In the genomic region with DNA sequence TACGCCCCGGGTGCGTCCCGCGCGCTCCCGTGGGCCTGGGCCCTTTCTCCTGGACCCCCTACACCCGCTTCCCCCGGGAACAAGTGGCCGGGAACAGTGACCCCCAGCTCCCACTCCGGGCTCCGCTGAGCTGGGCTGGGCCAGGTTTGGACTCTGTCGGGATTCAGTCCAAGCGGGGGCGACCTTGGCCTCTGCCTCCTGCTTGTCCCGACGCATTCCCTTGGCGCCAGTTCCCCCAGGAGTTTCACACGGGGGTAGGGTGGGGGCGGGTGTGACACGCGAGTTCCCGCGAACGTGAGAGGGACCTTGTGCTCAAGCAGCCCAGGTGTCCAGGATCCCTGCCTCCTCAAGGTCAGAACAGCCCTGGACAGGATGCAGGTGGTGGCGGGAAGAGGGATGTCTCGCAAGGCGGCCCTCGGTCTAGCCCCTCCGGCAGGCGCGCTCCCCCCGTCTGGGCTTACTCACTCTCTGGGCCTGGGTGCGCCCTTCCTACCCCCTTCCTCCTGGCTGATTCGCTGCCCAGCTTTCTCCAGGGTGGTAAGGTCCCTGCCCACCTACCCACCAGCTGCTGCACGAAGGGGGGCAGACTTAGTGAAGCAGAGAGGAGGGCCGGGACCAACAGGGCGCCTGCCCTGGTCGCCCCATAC, we compare ENCODE assay signal across 8 cellular contexts. TPM values are rescaled to one million over a fixed set of nuclear protein-coding genes. Genes with fewer than 3 reads are reported as not detected.
DNase-seq lines count a peak whose midpoint lies in the region; ATAC-seq and TF ChIP-seq lines count a peak whose summit lies in the region.

No MANE protein-coding gene starts in this region.

- H3K4me1 Mint-ChIP-seq in nephron = peaks cover 9% of the 10 kb centered on the region

- no peaks in the 10 kb centered on the region for H3K9me3 Mint-ChIP-seq in nephron

- peaks cover 24% of the 10 kb centered on the region for H3K27me3 Mint-ChIP-seq in nephron (ENCODE audit: low read depth)

- H3K9me3 ChIP-seq in NT2/D1 (ENCODE audit: insufficient read depth, low read length) = no peaks in the 10 kb centered on the region

- no peaks in the 10 kb centered on the region for H3K27me3 ChIP-seq in NT2/D1 (ENCODE audit: insufficient read depth, insufficient read length)
- peaks cover 53% of the 10 kb centered on the region for H3K27me3 ChIP-seq in foreskin keratinocyte

- TF ChIP-seq CTCF in epithelial cell of esophagus (IDR thresholded peaks at IDR 0.05; ENCODE audit: insufficient read depth, low read depth, low read length, missing control alignments) (no peak), nephron (IDR thresholded peaks at IDR 0.05; ENCODE audit: unreplicated experiment in 3 of 3) (no peak), foreskin keratinocyte (conservative IDR thresholded peaks at IDR 0.05) (no peak)

- H3K4me3 ChIP-seq in NT2/D1 (ENCODE audit: insufficient read length, low read depth) (peak overlapping the region; percentile 61), epithelial cell of esophagus (ENCODE audit: low read length) (peak overlapping the region; percentile 46)

- peak overlapping the region; percentile 85 for H3K9ac ChIP-seq in NT2/D1 (ENCODE audit: insufficient read length, low read depth)

- H3K4me1 ChIP-seq in NT2/D1 (ENCODE audit: insufficient read depth, insufficient read length) (peaks cover 30% of the 10 kb centered on the region), foreskin keratinocyte (no peaks in the 10 kb centered on the region)

- no peak for ATAC-seq in foreskin keratinocyte
- no peak for ATAC-seq in HG03571 (IDR thresholded peaks at IDR 0.05; ENCODE audit: unreplicated experiment)

- H3K27ac ChIP-seq in foreskin keratinocyte = no peak overlapping the region

- no peaks in the 10 kb centered on the region for H3K36me3 Mint-ChIP-seq in nephron (ENCODE audit: low read depth)

- DNase-seq in COLO668 (lab: John Stamatoyannopoulos, UW; ENCODE audit: unreplicated experiment) = peak; percentile 41
- DNase-seq in NT2/D1 (ENCODE audit: low read depth, low spot score) = no peak
- peak; percentile 62 for DNase-seq in epithelial cell of esophagus (ENCODE audit: low read depth)
- no peak for DNase-seq in cortex of kidney (lab: John Stamatoyannopoulos, UW)
- no peak for DNase-seq in foreskin keratinocyte
- no peak for DNase-seq in NCI-H446 treated with DMSO at 0.1 percent for 48 hours (lab: John Stamatoyannopoulos, UW)

- no peak overlapping the region for H3K27ac Mint-ChIP-seq in nephron

- H3K36me3 ChIP-seq in NT2/D1 (ENCODE audit: insufficient read depth, insufficient read length, low read length) = peaks cover 9% of the 10 kb centered on the region

- H3K4me3 Mint-ChIP-seq in nephron = peak overlapping the region; percentile 72 to 80 (median 78)

RNA-seq across cellular contexts. Expression of gene CRIP2, which starts 0.8 kb away (rescaled TPM):
- 2.2 TPM in 2 replicates for total RNA-seq in foreskin keratinocyte
- polyA plus RNA-seq in foreskin keratinocyte = 3.6 and 4.0 TPM in 2 replicates

RNA-seq across cellular contexts. Expression of gene CRIP1, which starts 11.3 kb away (rescaled TPM):
- 4.2 and 5.4 TPM in 2 replicates for total RNA-seq in foreskin keratinocyte
- polyA plus RNA-seq in foreskin keratinocyte = 9.7 and 16.0 TPM in 2 replicates

RNA-seq across cellular contexts. Expression of gene TEDC1, which starts 15.7 kb away (rescaled TPM):
- total RNA-seq in foreskin keratinocyte = 30.0 and 32.5 TPM in 2 replicates
- 37.7 and 41.6 TPM in 2 replicates for polyA plus RNA-seq in foreskin keratinocyte

RNA-seq across cellular contexts. Expression of gene TMEM121, which starts 51.0 kb away (rescaled TPM):
- total RNA-seq in foreskin keratinocyte = 0.53 and 1.3 TPM in 2 replicates
- polyA plus RNA-seq in foreskin keratinocyte = 0.76 and 1.6 TPM in 2 replicates

RNA-seq across cellular contexts. Expression of gene MTA1, which starts 55.8 kb away (rescaled TPM):
- 64.1 and 64.7 TPM in 2 replicates for total RNA-seq in foreskin keratinocyte
- polyA plus RNA-seq in foreskin keratinocyte = 47.7 and 53.3 TPM in 2 replicates

Comparison
In these comparisons a context has a peak if more than half of its experiments do, and no peak if none do; other contexts are left out.
1. DNase-seq: peak in COLO668 (single experiment) and epithelial cell of esophagus (single experiment); none in NT2/D1 (single experiment), cortex of kidney (single experiment), foreskin keratinocyte (0 of 2) and NCI-H446 treated with DMSO at 0.1 percent for 48 hours (single experiment).